ENCODE assay signal across 11 cellular contexts in the genomic region with DNA sequence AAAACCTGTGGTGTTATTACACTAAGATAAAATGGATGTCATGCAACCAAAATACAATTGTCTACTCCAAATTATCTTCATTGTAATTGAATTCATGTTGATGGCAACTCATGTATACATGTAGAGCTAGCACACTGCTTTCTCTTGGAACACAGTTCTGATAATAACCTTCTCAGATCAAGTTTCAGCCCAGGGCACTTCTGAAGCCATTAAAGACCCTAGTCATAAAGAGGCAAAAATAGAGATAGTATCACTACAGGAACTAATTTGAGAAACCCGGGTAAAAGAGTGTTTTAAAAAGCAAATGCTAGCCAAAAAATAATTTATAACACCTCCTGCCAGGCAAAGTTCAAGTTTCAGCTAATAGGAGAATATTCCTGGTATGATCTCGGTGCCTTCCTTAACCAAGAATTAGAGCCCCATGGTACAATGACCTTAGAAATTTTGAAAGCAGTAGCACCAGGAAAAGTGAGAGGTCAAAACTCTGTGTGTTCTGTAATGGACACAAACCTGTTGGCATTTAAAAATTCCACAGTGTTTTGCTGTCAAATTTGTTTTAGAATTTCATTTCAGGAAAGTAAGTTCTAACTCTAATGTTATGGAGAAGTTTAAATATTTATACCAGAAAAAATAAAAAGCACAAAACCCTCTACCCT.
DNase-seq lines count a peak whose midpoint lies in the region; ATAC-seq and TF ChIP-seq lines count a peak whose summit lies in the region.
"Had no signal": no experiment of that assay in that cellular context is flagged by ENCODE, and none has a peak within 500 bp of the region (broad histone marks: within the 10 kb centered on the region; RNA-seq: fewer than 3 reads in every experiment).

No MANE protein-coding gene starts in this region.

- TF ChIP-seq CTCF in SK-N-SH (IDR thresholded peaks at IDR 0.05) (no peak), thoracic aorta (IDR thresholded peaks at IDR 0.05) (no peak)
- TF ChIP-seq CTCF in CD8-positive, alpha-beta T cell (IDR thresholded peaks at IDR 0.05), result no peak

- peaks cover 10% of the 10 kb centered on the region for H3K27me3 Mint-ChIP-seq in CD8-positive, alpha-beta T cell (ENCODE audit: low read depth)

- no peaks in the 10 kb centered on the region for H3K9me2 ChIP-seq in SK-N-SH

- intact Hi-C loops in CD8-positive, alpha-beta T cell (cut with DNase I, micrococcal nuclease), result no loop called here

- H4K20me1 ChIP-seq in SK-N-SH (ENCODE audit: insufficient read depth), result no peaks in the 10 kb centered on the region

- no peaks in the 10 kb centered on the region for H3K36me3 Mint-ChIP-seq in CD8-positive, alpha-beta T cell
- H3K36me3 Mint-ChIP-seq: naive thymus-derived CD4-positive, alpha-beta T cell had no signal

- no peaks in the 10 kb centered on the region for H3K4me1 Mint-ChIP-seq in CD8-positive, alpha-beta T cell (ENCODE audit: low read depth)
- H3K4me1 Mint-ChIP-seq: naive thymus-derived CD4-positive, alpha-beta T cell had no signal

- H3K9me3 Mint-ChIP-seq in CD8-positive, alpha-beta T cell, result no peaks in the 10 kb centered on the region
- H3K9me3 Mint-ChIP-seq: naive thymus-derived CD4-positive, alpha-beta T cell had no signal

- DNase-seq in M059J (ENCODE audit: low read depth), result peak; percentile 58
- no peak for DNase-seq in SK-N-SH
- DNase-seq in thoracic aorta (ENCODE audit: low spot score), result no peak
- DNase-seq in dedifferentiated amniotic fluid mesenchymal stem cell (ENCODE audit: extremely low spot score), result no peak
- no peak for DNase-seq in CD8-positive, alpha-beta T cell
- no peak for DNase-seq in stimulated activated naive CD4-positive, alpha-beta T cell treated with Interleukin-2 at 50 U/mL for 16 hours (lab: John Stamatoyannopoulos, UW)
- DNase-seq: activated CD8-positive, alpha-beta memory T cell treated with anti-CD3 and anti-CD28 coated beads, Interleukin-2, amount 50 U/mL, for 4 hours; COR-L47; naive thymus-derived CD4-positive, alpha-beta T cell had no signal

- peaks cover 15% of the 10 kb centered on the region for H3K79me2 ChIP-seq in SK-N-SH (ENCODE audit: insufficient read depth)

- no peaks in the 10 kb centered on the region for H3K27me3 ChIP-seq in SK-N-SH (ENCODE audit: insufficient read depth)
- no peaks in the 10 kb centered on the region for H3K27me3 ChIP-seq in thoracic aorta (replicated peaks; ENCODE audit: insufficient read depth)
- H3K27me3 ChIP-seq in CD8-positive, alpha-beta T cell (ENCODE audit: insufficient read depth, low read length), result no peaks in the 10 kb centered on the region

- H3K27ac ChIP-seq in SK-N-SH (ENCODE audit: low read depth in 2 of 2, low read length in 1 of 2) (peak overlapping the region; percentile 94 to 100), mesodermal cell (ENCODE audit: low read depth, low read length, severe bottlenecking) (peak overlapping the region; percentile 73), thoracic aorta (peak overlapping the region; percentile 24 to 71)
- no peak overlapping the region for H3K27ac ChIP-seq in CD8-positive, alpha-beta T cell (ENCODE audit: low read depth, low read length)

- no peak overlapping the region for H3K4me3 ChIP-seq in SK-N-SH (ENCODE audit: low read depth in 2 of 2, low read length in 1 of 2)
- no peak overlapping the region for H3K4me3 ChIP-seq in mesodermal cell (ENCODE audit: extremely low read depth, insufficient read depth, low read length, poor library complexity, severe bottlenecking)
- H3K4me3 ChIP-seq in thoracic aorta, result no peak overlapping the region
- H3K4me3 ChIP-seq in CD8-positive, alpha-beta T cell (ENCODE audit: low read depth, low read length), result no peak overlapping the region

- TF ChIP-seq EP300 in SK-N-SH (IDR thresholded peaks at IDR 0.05; ENCODE audit: borderline replicate concordance in 1 of 2, low read depth in 1 of 2, low read length in 1 of 2), result no peak

- POLR2A ChIA-PET in SK-N-SH (lab: Yijun Ruan, JAX), result no interaction called here
- POLR2A ChIA-PET in CD8-positive, alpha-beta T cell (lab: Charles Lee), result no interaction called here

- H3K27ac Mint-ChIP-seq in CD8-positive, alpha-beta T cell, result no peak overlapping the region
- H3K27ac Mint-ChIP-seq: naive thymus-derived CD4-positive, alpha-beta T cell had no signal

- H3K9me3 ChIP-seq in SK-N-SH, result no peaks in the 10 kb centered on the region
- H3K9me3 ChIP-seq in mesodermal cell (ENCODE audit: control insufficient read depth, low read length), result no peaks in the 10 kb centered on the region
- no peaks in the 10 kb centered on the region for H3K9me3 ChIP-seq in thoracic aorta
- H3K9me3 ChIP-seq in CD8-positive, alpha-beta T cell (ENCODE audit: low read length), result no peaks in the 10 kb centered on the region

- H3K4me1 ChIP-seq in SK-N-SH (ENCODE audit: control insufficient read depth in 1 of 2, insufficient read depth in 2 of 2, low read depth in 1 of 2, low read length in 1 of 2), result peaks cover 18 to 36% of the 10 kb centered on the region in 2 experiments
- peaks cover 37% of the 10 kb centered on the region for H3K4me1 ChIP-seq in mesodermal cell (ENCODE audit: control insufficient read depth, insufficient read depth, low read length, poor library complexity, severe bottlenecking)
- H3K4me1 ChIP-seq in thoracic aorta (ENCODE audit: control insufficient read depth in 1 of 2, low read depth in 2 of 2), result peaks cover 11 to 21% of the 10 kb centered on the region in 2 donors
- H3K4me1 ChIP-seq in CD8-positive, alpha-beta T cell (ENCODE audit: insufficient read depth, low read length), result no peaks in the 10 kb centered on the region

- H2AFZ ChIP-seq in SK-N-SH (ENCODE audit: low read depth), result no peak overlapping the region

- 6% methylated on average over 2 of the region's 2 CpGs for WGBS in SK-N-SH (ENCODE audit: low lambda C conversion rate)
- 100% methylated on average over 1 of the region's 2 CpGs; no CpG with 5 or more reads in 1 of the 2 experiments for WGBS in mesodermal cell (ENCODE audit: insufficient coverage in 2 of 2), 2 experiments

- no peaks in the 10 kb centered on the region for H3K36me3 ChIP-seq in SK-N-SH (replicated peaks in 1 of 2; ENCODE audit: control insufficient read depth in 1 of 2, insufficient read depth in 2 of 2, low read length in 1 of 2)
- no peaks in the 10 kb centered on the region for H3K36me3 ChIP-seq in mesodermal cell (ENCODE audit: control insufficient read depth, insufficient read depth, low read length)
- no peaks in the 10 kb centered on the region for H3K36me3 ChIP-seq in thoracic aorta
- no peaks in the 10 kb centered on the region for H3K36me3 ChIP-seq in CD8-positive, alpha-beta T cell (ENCODE audit: insufficient read depth, low read length)

- H3K4me2 ChIP-seq in SK-N-SH, result peak overlapping the region; percentile 46; the same call in 1 of the 2 replicates

- TF ChIP-seq RAD21 in SK-N-SH (IDR thresholded peaks at IDR 0.05; ENCODE audit: low read length), result no peak

- peaks cover 41% of the 10 kb centered on the region for H3F3A ChIP-seq in SK-N-SH (replicated peaks; ENCODE audit: insufficient read depth)

- H3K4me3 Mint-ChIP-seq in CD8-positive, alpha-beta T cell, result no peak overlapping the region
- H3K4me3 Mint-ChIP-seq: naive thymus-derived CD4-positive, alpha-beta T cell had no signal

- peak overlapping the region; percentile 74 for H3K9ac ChIP-seq in SK-N-SH

- CTCF ChIA-PET in SK-N-SH (lab: Yijun Ruan, JAX), result interaction anchor here (0.6 kb wide), 1 partner anchor 435 kb away, joined by 3 read pairs; no protein-coding TSS in a partner anchor
- CTCF ChIA-PET in CD8-positive, alpha-beta T cell (lab: Charles Lee), result no interaction called here

- peak; percentile 17 for ATAC-seq in thoracic aorta (ENCODE audit: insufficient number of reproducible peaks, low FRiP score, low read depth)
- no peak for ATAC-seq in CD8-positive, alpha-beta T cell
- ATAC-seq in GM21576 (IDR thresholded peaks at IDR 0.05; ENCODE audit: unreplicated experiment), result no peak
- ATAC-seq: naive thymus-derived CD4-positive, alpha-beta T cell had no signal

TF ChIP-seq in SK-N-SH, 30 proteins besides CTCF, POLR2A, EP300 and RAD21:
- TF ChIP-seq GATA2 (CRISPR knock-in tag; IDR thresholded peaks at IDR 0.05) (peak; percentile 30; the same call in 1 of the 2 replicates), EZH2phosphoT487 (IDR thresholded peaks at IDR 0.05; ENCODE audit: borderline replicate concordance, low read depth) (no peak)
